ENCODE assay signal across 8 cellular contexts in genomic region chr3:66038384-66038725, GRCh38. TPM values are rescaled to one million over a fixed set of nuclear protein-coding genes. Genes with fewer than 3 reads are reported as not detected.
DNase-seq lines count a peak whose midpoint lies in the region; ATAC-seq and TF ChIP-seq lines count a peak whose summit lies in the region.

No MANE protein-coding gene starts in this region.

- peak overlapping the region; percentile 86 for H2AFZ ChIP-seq in SK-N-SH (ENCODE audit: low read depth)

- H3K4me3 ChIP-seq in GM12864 (ENCODE audit: low read depth, low read length) (peak overlapping the region; percentile 62), SK-N-SH (ENCODE audit: low read depth in 2 of 2, low read length in 1 of 2) (peak overlapping the region; percentile 80 to 93), foreskin fibroblast (ENCODE audit: low read depth in 1 of 2, low read length in 2 of 2) (peak overlapping the region; percentile 94 to 95), rectal smooth muscle tissue (ENCODE audit: low read length) (peak overlapping the region; percentile 87)

- H3K27ac ChIP-seq in SK-N-SH (ENCODE audit: low read depth in 2 of 2, low read length in 1 of 2) (peak overlapping the region; percentile 87 to 92), rectal smooth muscle tissue (ENCODE audit: low read depth, low read length) (peak overlapping the region; percentile 85)

- DNase-seq in GM12864 (ENCODE audit: low read depth) (no peak), SK-N-SH (no peak), foreskin fibroblast (no peak), NCI-H146 (lab: John Stamatoyannopoulos, UW) (no peak), kidney glomerular epithelial cell (lab: John Stamatoyannopoulos, UW) (no peak)

- TF ChIP-seq CTCF in GM12864 (IDR thresholded peaks at IDR 0.05; ENCODE audit: low read depth, low read length, missing control alignments) (no peak), SK-N-SH (IDR thresholded peaks at IDR 0.05) (no peak), foreskin fibroblast (IDR thresholded peaks at IDR 0.05; ENCODE audit: low read depth, low read length) (no peak)

- H3K4me1 ChIP-seq in SK-N-SH (ENCODE audit: control insufficient read depth in 1 of 2, insufficient read depth in 2 of 2, low read depth in 1 of 2, low read length in 1 of 2) (peaks cover 16 to 24% of the 10 kb centered on the region in 2 experiments; a peak in 3 of 4 replicates), rectal smooth muscle tissue (ENCODE audit: control insufficient read depth, insufficient read depth, low read length) (no peaks in the 10 kb centered on the region)

- no peak for TF ChIP-seq RAD21 in SK-N-SH (IDR thresholded peaks at IDR 0.05; ENCODE audit: low read length)

- POLR2A ChIA-PET in SK-N-SH (lab: Yijun Ruan, JAX): no interaction called here

- H3K27me3 ChIP-seq in SK-N-SH (ENCODE audit: insufficient read depth) (no peaks in the 10 kb centered on the region), rectal smooth muscle tissue (ENCODE audit: control insufficient read depth, insufficient read depth, low read length) (no peaks in the 10 kb centered on the region)

- H3K9me2 ChIP-seq in SK-N-SH: no peaks in the 10 kb centered on the region

- CTCF ChIA-PET in SK-N-SH (lab: Yijun Ruan, JAX): interaction anchor here (1.1 to 2.3 kb wide), 3 partner anchors 9 to 18 kb away, joined by 3 to 9 read pairs (median 4); no protein-coding TSS in a partner anchor

- H3K36me3 ChIP-seq in SK-N-SH (replicated peaks in 1 of 2; ENCODE audit: control insufficient read depth in 1 of 2, insufficient read depth in 2 of 2, low read length in 1 of 2) (no peaks in the 10 kb centered on the region), rectal smooth muscle tissue (ENCODE audit: control insufficient read depth, insufficient read depth, low read length) (no peaks in the 10 kb centered on the region)

- H3F3A ChIP-seq in SK-N-SH (replicated peaks; ENCODE audit: insufficient read depth): peaks cover 18% of the 10 kb centered on the region

- peak overlapping the region; percentile 87 for H3K9ac ChIP-seq in SK-N-SH
- peak overlapping the region; percentile 22 for H3K9ac ChIP-seq in rectal smooth muscle tissue (ENCODE audit: low read length)

- H3K9me3 ChIP-seq in SK-N-SH: no peaks in the 10 kb centered on the region

- H3K79me2 ChIP-seq in SK-N-SH (ENCODE audit: insufficient read depth): peaks cover 51% of the 10 kb centered on the region

- no peak for TF ChIP-seq EP300 in SK-N-SH (IDR thresholded peaks at IDR 0.05; ENCODE audit: borderline replicate concordance in 1 of 2, low read depth in 1 of 2, low read length in 1 of 2)

- ATAC-seq in HG02623 (IDR thresholded peaks at IDR 0.05; ENCODE audit: unreplicated experiment) (peak; percentile 16), GM21619 (IDR thresholded peaks at IDR 0.05; ENCODE audit: unreplicated experiment) (no peak)

- WGBS in SK-N-SH (ENCODE audit: low lambda C conversion rate): under 1% methylated on average over 25 of the region's 25 CpGs

- peaks cover 9% of the 10 kb centered on the region; the same call in 1 of the 2 replicates for H4K20me1 ChIP-seq in SK-N-SH (ENCODE audit: insufficient read depth)

- H3K4me2 ChIP-seq in SK-N-SH: peak overlapping the region; percentile 94

TF ChIP-seq in SK-N-SH, 30 proteins besides CTCF, POLR2A, EP300 and RAD21:
- TF ChIP-seq SMC3 (IDR thresholded peaks at IDR 0.05; ENCODE audit: low read depth, low read length) (no peak), FOXM1 (IDR thresholded peaks at IDR 0.05; ENCODE audit: low read depth) (no peak), NRF1 (IDR thresholded peaks at IDR 0.05; ENCODE audit: low read depth, low read length) (0 out of 2 replicates have a peak, but pooled peaks have one; percentile 5), RFX5 (IDR thresholded peaks at IDR 0.05; ENCODE audit: low read length) (no peak), TCF12 (IDR thresholded peaks at IDR 0.05) (0 out of 2 replicates have a peak, but pooled peaks have one; percentile 1), YY1 (IDR thresholded peaks at IDR 0.05; ENCODE audit: low read depth) (0 out of 2 replicates have a peak, but pooled peaks have one; percentile 9)

RNA-seq across cellular contexts. Expression of gene MAGI1, which starts 0.4 kb away (rescaled TPM):
- polyA plus RNA-seq in SK-N-SH (2012; rRNA removed): 10.3 and 11.1 TPM in 2 replicates
- 7.0 and 8.2 TPM in 2 replicates for polyA plus RNA-seq in SK-N-SH (2012; cell fraction: cytosol; rRNA removed)
- polyA plus RNA-seq in SK-N-SH (2012; cell fraction: nucleus; rRNA removed): 21.6 and 25.4 TPM in 2 replicates
